In genomic region chr5:113202904-113203716, GRCh38 we compare ENCODE assay signal across 11 cellular contexts.
DNase-seq lines count a peak whose midpoint lies in the region; ATAC-seq, FAIRE-seq and TF ChIP-seq lines count a peak whose summit lies in the region.
"Had no signal": no experiment of that assay in that cellular context is flagged by ENCODE, and none has a peak within 500 bp of the region (broad histone marks: within the 10 kb centered on the region; RNA-seq: fewer than 3 reads in every experiment).

No MANE protein-coding gene starts in this region.

- TF ChIP-seq EP300 in K562 (IDR thresholded peaks at IDR 0.05; ENCODE audit: low read length) = no peak

- H3K36me3 ChIP-seq in K562 (ENCODE audit: control insufficient read depth, insufficient read depth, low read length) = no peaks in the 10 kb centered on the region
- no peaks in the 10 kb centered on the region for H3K36me3 ChIP-seq in small intestine (ENCODE audit: control insufficient read depth in 2 of 2, insufficient read depth in 2 of 2, low read length in 2 of 2)

- TF ChIP-seq RAD21 in K562 (CRISPR knock-in tag; conservative IDR thresholded peaks at IDR 0.05 in 1 of 2, IDR thresholded peaks at IDR 0.05 in 1 of 2) = no peak

- ATAC-seq in K562 (peak; percentile 94), GM18867 (IDR thresholded peaks at IDR 0.05; ENCODE audit: unreplicated experiment) (no peak), GM18873 (IDR thresholded peaks at IDR 0.05; ENCODE audit: low FRiP score, unreplicated experiment) (no peak)

- POLR2A ChIA-PET in K562 (lab: Yijun Ruan, JAX) = interaction anchor here (0.6 kb wide), 2 partner anchors 55 to 85 kb away, joined by 3 to 4 read pairs; no protein-coding TSS in a partner anchor

- H4K20me1 ChIP-seq in K562 (replicated peaks; ENCODE audit: control insufficient read depth, insufficient read depth, low read length) = peaks cover 4% of the 10 kb centered on the region; the same call in 1 of the 2 replicates

- CTCF ChIA-PET in K562 (lab: Yijun Ruan, JAX; ENCODE audit: low intra/inter-chr PET ratio) = no interaction called here

- H3K9me1 ChIP-seq in K562 (ENCODE audit: control insufficient read depth, insufficient read depth, low read length) = no peaks in the 10 kb centered on the region

- H3K4me3 ChIP-seq in K562 (no peak overlapping the region; the same call in 1 of the 2 replicates), small intestine (ENCODE audit: low read depth in 1 of 2, low read length in 2 of 2) (no peak overlapping the region)

- WGBS in K562 (ENCODE audit: insufficient coverage, low coverage, missing lambda C conversion rate) = 5% methylated on average over 25 of the region's 25 CpGs
- 28 to 61% (median 44%) methylated on average over 25 of the region's 25 CpGs for WGBS in small intestine, 3 donors

- DNase-seq in HPDE6-E6E7 (ENCODE audit: extremely low spot score) (peak; percentile 87), K562 (ENCODE audit: extremely low read depth in 1 of 4, low spot score in 3 of 4) (peak; percentile 62 to 68 (median 66)), iPS-NIHi11 (ENCODE audit: low spot score) (peak; percentile 39), small intestine (peak; percentile 5), NCI-H1417 (lab: John Stamatoyannopoulos, UW) (no peak), amniotic stem cell (lab: John Stamatoyannopoulos, UW) (no peak)
- DNase-seq: activated gamma-delta T cell treated with Interleukin-2 at 50 U/mL for 16 hours; NCI-H226; stimulated activated naive CD4-positive, alpha-beta T cell had no signal

- H3K9me3 ChIP-seq in K562 (replicated peaks; ENCODE audit: control insufficient read depth, insufficient read depth, low read depth, low read length) (no peaks in the 10 kb centered on the region), small intestine (ENCODE audit: control insufficient read depth, low read depth) (no peaks in the 10 kb centered on the region)

- TF ChIP-seq CTCF in K562 (IDR thresholded peaks at IDR 0.05 in 2 of 3, conservative IDR thresholded peaks at IDR 0.05 in 1 of 3; ENCODE audit: insufficient read depth in 2 of 3, low read depth in 1 of 3, low read length in 3 of 3) = no peak

- H3K27me3 ChIP-seq in K562 (ENCODE audit: control insufficient read depth in 2 of 2, insufficient read depth in 2 of 2, low read length in 2 of 2) (peaks cover 20 to 21% of the 10 kb centered on the region in 2 experiments), small intestine (ENCODE audit: control insufficient read depth in 2 of 2, insufficient read depth in 2 of 2, low read length in 2 of 2) (no peaks in the 10 kb centered on the region)

- BruUV-seq in K562 (replicated peaks; lab: Mats Ljungman, UMichigan) = no TSS peak

- FAIRE-seq in K562 (lab: Jason Lieb, UNC) = peak; percentile 83
- no peak for FAIRE-seq in small intestine (lab: Jason Lieb, UNC)

- H2AFZ ChIP-seq in K562 (ENCODE audit: low read depth, low read length) = peak overlapping the region; percentile 38

- H3K4me1 ChIP-seq in K562 (replicated peaks in 1 of 2; ENCODE audit: control insufficient read depth in 2 of 2, insufficient read depth in 2 of 2, low read length in 2 of 2) (peaks cover 7 to 12% of the 10 kb centered on the region in 2 experiments; a peak in 4 of 5 replicates), small intestine (ENCODE audit: control insufficient read depth in 2 of 2, insufficient read depth in 1 of 2, low read depth in 1 of 2, low read length in 1 of 2) (no peaks in the 10 kb centered on the region)

- peak overlapping the region in 1 of 2 experiments; percentile 77; a peak in 2 of 4 replicates for H3K9ac ChIP-seq in K562 (ENCODE audit: insufficient read depth in 1 of 2, low read depth in 2 of 2, low read length in 2 of 2)

- no peak overlapping the region for H3K27ac ChIP-seq in K562 (ENCODE audit: extremely low read depth, low read depth, low read length)
- H3K27ac ChIP-seq in small intestine (ENCODE audit: low read depth in 1 of 2, low read length in 1 of 2) = peak overlapping the region in 1 of 2 donors; percentile 15

- no peak for TF ChIP-seq POLR2A in K562 (conservative IDR thresholded peaks at IDR 0.05)

- intact Hi-C loops in K562 (cut with micrococcal nuclease) = no loop called here

- peak overlapping the region; percentile 47; the same call in 1 of the 2 replicates for H3K4me2 ChIP-seq in K562 (ENCODE audit: insufficient read depth, low read length)

- no peaks in the 10 kb centered on the region for H3K79me2 ChIP-seq in K562 (ENCODE audit: control insufficient read depth, insufficient read depth, low read length)

- in situ Hi-C loops in K562 (cut with MboI) = no loop called here

TF ChIP-seq in K562, 482 proteins besides CTCF, POLR2A, EP300 and RAD21 (continues in another document):
- peak; percentile 51 for TF ChIP-seq MAX (CRISPR knock-in tag; IDR thresholded peaks at IDR 0.05)
- TF ChIP-seq, protein P1, sequence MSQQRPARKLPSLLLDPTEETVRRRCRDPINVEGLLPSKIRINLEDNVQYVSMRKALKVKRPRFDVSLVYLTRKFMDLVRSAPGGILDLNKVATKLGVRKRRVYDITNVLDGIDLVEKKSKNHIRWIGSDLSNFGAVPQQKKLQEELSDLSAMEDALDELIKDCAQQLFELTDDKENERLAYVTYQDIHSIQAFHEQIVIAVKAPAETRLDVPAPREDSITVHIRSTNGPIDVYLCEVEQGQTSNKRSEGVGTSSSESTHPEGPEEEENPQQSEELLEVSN (IDR thresholded peaks at IDR 0.05; ENCODE audit: borderline replicate concordance in 1 of 2, extremely low read depth in 1 of 2, insufficient read depth in 1 of 2, insufficient read length in 1 of 2, low read depth in 1 of 2, low read length in 1 of 2, poor library complexity in 1 of 2, severe bottlenecking in 1 of 2) = peak in 1 of 2 experiments; percentile 35
- no peak for TF ChIP-seq HDAC3 (IDR thresholded peaks at IDR 0.05; ENCODE audit: borderline replicate concordance, partially characterized antibody)
- peak; percentile 32; the same call in 1 of the 2 replicates for TF ChIP-seq MYNN (IDR thresholded peaks at IDR 0.05)
- TF ChIP-seq MYNN (CRISPR knock-in tag; IDR thresholded peaks at IDR 0.05) = no peak
- TF ChIP-seq, protein P2, sequence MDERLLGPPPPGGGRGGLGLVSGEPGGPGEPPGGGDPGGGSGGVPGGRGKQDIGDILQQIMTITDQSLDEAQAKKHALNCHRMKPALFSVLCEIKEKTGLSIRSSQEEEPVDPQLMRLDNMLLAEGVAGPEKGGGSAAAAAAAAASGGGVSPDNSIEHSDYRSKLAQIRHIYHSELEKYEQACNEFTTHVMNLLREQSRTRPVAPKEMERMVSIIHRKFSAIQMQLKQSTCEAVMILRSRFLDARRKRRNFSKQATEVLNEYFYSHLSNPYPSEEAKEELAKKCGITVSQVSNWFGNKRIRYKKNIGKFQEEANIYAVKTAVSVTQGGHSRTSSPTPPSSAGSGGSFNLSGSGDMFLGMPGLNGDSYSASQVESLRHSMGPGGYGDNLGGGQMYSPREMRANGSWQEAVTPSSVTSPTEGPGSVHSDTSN (CRISPR knock-in tag; IDR thresholded peaks at IDR 0.05; ENCODE audit: low read depth) = no peak
- TF ChIP-seq, protein P2 (tag; conservative IDR thresholded peaks at IDR 0.05; ENCODE audit: low read depth) = peak; percentile 35; the same call in 1 of the 2 replicates
- TF ChIP-seq, protein P3, sequence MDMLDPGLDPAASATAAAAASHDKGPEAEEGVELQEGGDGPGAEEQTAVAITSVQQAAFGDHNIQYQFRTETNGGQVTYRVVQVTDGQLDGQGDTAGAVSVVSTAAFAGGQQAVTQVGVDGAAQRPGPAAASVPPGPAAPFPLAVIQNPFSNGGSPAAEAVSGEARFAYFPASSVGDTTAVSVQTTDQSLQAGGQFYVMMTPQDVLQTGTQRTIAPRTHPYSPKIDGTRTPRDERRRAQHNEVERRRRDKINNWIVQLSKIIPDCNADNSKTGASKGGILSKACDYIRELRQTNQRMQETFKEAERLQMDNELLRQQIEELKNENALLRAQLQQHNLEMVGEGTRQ (CRISPR knock-in tag; IDR thresholded peaks at IDR 0.05) = peak; percentile 22; the same call in 1 of the 2 replicates
- TF ChIP-seq RNF2 (IDR thresholded peaks at IDR 0.05) = 0 out of 2 replicates have a peak, but pooled peaks have one; percentile 47
- no peak for TF ChIP-seq HLTF (IDR thresholded peaks at IDR 0.05)
- TF ChIP-seq C11orf30 (IDR thresholded peaks at IDR 0.05; ENCODE audit: low read depth) = peak; percentile 37; the same call in 1 of the 2 replicates
- TF ChIP-seq MXI1 (IDR thresholded peaks at IDR 0.05; ENCODE audit: low read depth, low read length) = no peak
- TF ChIP-seq DACH1 (IDR thresholded peaks at IDR 0.05; ENCODE audit: partially characterized antibody) = peak; percentile 21
- peak; percentile 70 for TF ChIP-seq CBFA2T3 (IDR thresholded peaks at IDR 0.05)
- TF ChIP-seq SMARCA4 (IDR thresholded peaks at IDR 0.05) = peak; percentile 15; the same call in 1 of the 2 replicates
- TF ChIP-seq NFATC3 (IDR thresholded peaks at IDR 0.05) = no peak
- TF ChIP-seq BACH1 (tag; IDR thresholded peaks at IDR 0.05) = no peak
- peak; percentile 52; the same call in 1 of the 2 replicates for TF ChIP-seq HES1 (IDR thresholded peaks at IDR 0.05; ENCODE audit: low read depth)
- 0 out of 4 replicates have a peak, but pooled peaks of 1 of the 2 experiments have one; percentile 7 for TF ChIP-seq FOXA3 (CRISPR knock-in tag; conservative IDR thresholded peaks at IDR 0.05 in 1 of 2, IDR thresholded peaks at IDR 0.05 in 1 of 2)
- TF ChIP-seq HDAC1 (IDR thresholded peaks at IDR 0.05) = 0 out of 4 replicates have a peak, but pooled peaks of 1 of the 2 experiments have one; percentile 32
- no peak for TF ChIP-seq ESRRB (CRISPR knock-in tag; IDR thresholded peaks at IDR 0.05; ENCODE audit: borderline replicate concordance)

Comparison
In these comparisons a context has a peak if more than half of its experiments do, and no peak if none do; other contexts are left out.
1. DNase-seq: peak in HPDE6-E6E7 (single experiment), K562 (4 of 4), iPS-NIHi11 (single experiment) and small intestine (single experiment); none in NCI-H1417 (0 of 3) and amniotic stem cell (single experiment).